In genomic region chr16:85455534-85455933, GRCh38 we compare ENCODE assay signal across 22 cellular contexts.
A peak's percentile ranks its signal among the peaks of the same experiment; 100 is the strongest.
DNase-seq lines count a peak whose midpoint lies in the region; ATAC-seq and TF ChIP-seq lines count a peak whose summit lies in the region.
"Had no signal": no experiment of that assay in that cellular context is flagged by ENCODE, and none has a peak within 500 bp of the region (broad histone marks: within the 10 kb centered on the region; RNA-seq: fewer than 3 reads in every experiment).

No MANE protein-coding gene starts in this region.

- no peaks in the 10 kb centered on the region for H3K4me1 Mint-ChIP-seq in central memory CD8-positive, alpha-beta T cell

- H3K27ac Mint-ChIP-seq in central memory CD8-positive, alpha-beta T cell (ENCODE audit: low read depth): peak overlapping the region; percentile 56
- H3K27ac Mint-ChIP-seq: CD8-positive, alpha-beta T cell had no signal

- H3K4me3 Mint-ChIP-seq in central memory CD8-positive, alpha-beta T cell: no peak overlapping the region
- H3K4me3 Mint-ChIP-seq: CD8-positive, alpha-beta T cell had no signal

- CTCF ChIA-PET in PC-9 (lab: Charles Lee): no interaction called here

- peaks cover 2% of the 10 kb centered on the region for H3K36me3 Mint-ChIP-seq in central memory CD8-positive, alpha-beta T cell (ENCODE audit: insufficient read depth)
- H3K36me3 Mint-ChIP-seq: CD8-positive, alpha-beta T cell had no signal

- no peaks in the 10 kb centered on the region for H3K9me3 Mint-ChIP-seq in central memory CD8-positive, alpha-beta T cell
- H3K9me3 Mint-ChIP-seq: CD8-positive, alpha-beta T cell had no signal

- ATAC-seq in central memory CD8-positive, alpha-beta T cell (replicated peaks; ENCODE audit: extremely low read depth, poor library complexity, severe bottlenecking): no peak
- ATAC-seq in HG02588 (IDR thresholded peaks at IDR 0.05; ENCODE audit: unreplicated experiment): no peak
- no peak for ATAC-seq in GM21723 (IDR thresholded peaks at IDR 0.05; ENCODE audit: unreplicated experiment)
- ATAC-seq: CD8-positive, alpha-beta T cell; HepG2 had no signal

- H2AFZ ChIP-seq in Loucy (ENCODE audit: low read length) (no peak overlapping the region), PC-9 (no peak overlapping the region)

- peaks cover 5% of the 10 kb centered on the region for H3K27me3 Mint-ChIP-seq in central memory CD8-positive, alpha-beta T cell

- H3K9me2 ChIP-seq in Loucy (replicated peaks; ENCODE audit: low read depth, low read length): no peaks in the 10 kb centered on the region
- H3K9me2 ChIP-seq in PC-9 (ENCODE audit: insufficient read depth): no peaks in the 10 kb centered on the region

- DNase-seq in central memory CD8-positive, alpha-beta T cell (ENCODE audit: low spot score in 2 of 2): no peak
- DNase-seq in occipital lobe (lab: John Stamatoyannopoulos, UW): peak; percentile 54
- no peak for DNase-seq in NCI-H128 (lab: John Stamatoyannopoulos, UW; ENCODE audit: unreplicated experiment)
- no peak for DNase-seq in PC-9
- DNase-seq: Calu3; CD8-positive, alpha-beta T cell; GDM1; H7; KBM-7; NCI-H1092 treated with DMSO at 0.1 percent for 48 hours; NCI-H146; NCI-H2029; NCI-H226; NCI-H510A treated with DMSO at 0.1 percent for 48 hours; NCI-H774; NK-92 treated with Interleukin-12 subunit alpha and Interleukin-12 subunit beta, amount 100 ng/mL, for 24 hours had no signal

- H3K4me3 ChIP-seq in Loucy (ENCODE audit: low read length, poor library complexity, severe bottlenecking) (no peak overlapping the region), PC-9 (no peak overlapping the region)
- H3K4me3 ChIP-seq: SJSA1 had no signal

- H3K27me3 ChIP-seq in Loucy (ENCODE audit: insufficient read depth, low read length, poor library complexity, severe bottlenecking) (no peaks in the 10 kb centered on the region), PC-9 (ENCODE audit: insufficient read depth, low read depth) (no peaks in the 10 kb centered on the region)
- H3K27me3 ChIP-seq: SJSA1 had no signal

- H3K79me2 ChIP-seq in Loucy (ENCODE audit: insufficient read depth, low read length): peaks cover 52% of the 10 kb centered on the region
- H3K79me2 ChIP-seq in PC-9 (ENCODE audit: low read depth): no peaks in the 10 kb centered on the region

- no TSS peak for BruUV-seq in PC-9 (replicated peaks; lab: Mats Ljungman, UMichigan)

- H4K20me1 ChIP-seq in Loucy (ENCODE audit: insufficient read depth, low read length, poor library complexity, severe bottlenecking) (no peaks in the 10 kb centered on the region), PC-9 (ENCODE audit: insufficient read depth) (no peaks in the 10 kb centered on the region)

- H3K27ac ChIP-seq in PC-9: no peak overlapping the region
- H3K27ac ChIP-seq: HL-60, SJSA1 had no signal

- H3K4me1 ChIP-seq in Loucy (ENCODE audit: insufficient read depth, low read length, poor library complexity, severe bottlenecking): peaks cover 98% of the 10 kb centered on the region
- H3K4me1 ChIP-seq in PC-9 (replicated peaks; ENCODE audit: insufficient read depth): no peaks in the 10 kb centered on the region; the same call in 1 of the 2 replicates

- H3K4me2 ChIP-seq in Loucy (ENCODE audit: low read depth, low read length, poor library complexity, severe bottlenecking): peak overlapping the region; percentile 3
- no peak overlapping the region for H3K4me2 ChIP-seq in PC-9

- H3K9me3 ChIP-seq in Loucy (ENCODE audit: insufficient read depth, low read depth, low read length): no peaks in the 10 kb centered on the region
- H3K9me3 ChIP-seq in PC-9 (ENCODE audit: insufficient read depth, low read depth): no peaks in the 10 kb centered on the region
- H3K9me3 ChIP-seq: SJSA1 had no signal

- peak overlapping the region; percentile 98 for H3K9ac ChIP-seq in Loucy (ENCODE audit: low read depth, low read length, poor library complexity, severe bottlenecking)

- POLR2A ChIA-PET in PC-9 (lab: Charles Lee; ENCODE audit: unreplicated experiment): no interaction called here

- no peaks in the 10 kb centered on the region for H3K36me3 ChIP-seq in Loucy (ENCODE audit: insufficient read depth, low read length)
- H3K36me3 ChIP-seq in PC-9 (ENCODE audit: low read depth): no peaks in the 10 kb centered on the region
- H3K36me3 ChIP-seq: SJSA1 had no signal

- intact Hi-C loops in PC-9 (cut with micrococcal nuclease; ENCODE audit: unreplicated experiment): no loop called here

- peaks cover 3% of the 10 kb centered on the region; the same call in 1 of the 2 replicates for H3F3A ChIP-seq in Loucy (ENCODE audit: low read depth)
- no peaks in the 10 kb centered on the region for H3F3A ChIP-seq in PC-9 (ENCODE audit: insufficient read depth, low read depth)

- TF ChIP-seq CTCF in Loucy (conservative IDR thresholded peaks at IDR 0.05; ENCODE audit: low read length) (no peak), PC-9 (conservative IDR thresholded peaks at IDR 0.05) (no peak)
